16 cellular contexts compared by ENCODE assay signal in genomic region chr1:27804791-27805190, GRCh38. TPM values are rescaled to one million over a fixed set of nuclear protein-coding genes. Genes with fewer than 3 reads are reported as not detected.
DNase-seq lines count a peak whose midpoint lies in the region; ATAC-seq lines count a peak whose summit lies in the region.
"Had no signal": no experiment of that assay in that cellular context is flagged by ENCODE, and none has a peak within 500 bp of the region (broad histone marks: within the 10 kb centered on the region; RNA-seq: fewer than 3 reads in every experiment).

No MANE protein-coding gene starts in this region.

- H3K9me3 Mint-ChIP-seq in activated naive CD4-positive, alpha-beta T cell treated with anti-CD3 and anti-CD28 coated beads, Interleukin-2, amount 50 U/mL, for 24 hours, result no peaks in the 10 kb centered on the region
- H3K9me3 Mint-ChIP-seq in activated naive CD4-positive, alpha-beta T cell treated with anti-CD3 and anti-CD28 coated beads for 36 hours, result no peaks in the 10 kb centered on the region
- no peaks in the 10 kb centered on the region for H3K9me3 Mint-ChIP-seq in stimulated activated naive CD8-positive, alpha-beta T cell treated with anti-CD3 and anti-CD28 coated beads, Interleukin-15, amount 100 ng/mL, for 72 hours
- no peaks in the 10 kb centered on the region for H3K9me3 Mint-ChIP-seq in stimulated activated effector memory CD8-positive, alpha-beta T cell treated with anti-CD3 and anti-CD28 coated beads, Interleukin-12 subunit alpha, Interleukin-12 subunit beta, amount 100 ng/mL, for 72 hours
- H3K9me3 Mint-ChIP-seq: CD4-positive, CD25-positive, alpha-beta regulatory T cell had no signal

- peaks cover 4% of the 10 kb centered on the region for H3K4me1 Mint-ChIP-seq in activated naive CD4-positive, alpha-beta T cell treated with anti-CD3 and anti-CD28 coated beads, Interleukin-2, amount 50 U/mL, for 24 hours
- peaks cover 2% of the 10 kb centered on the region for H3K4me1 Mint-ChIP-seq in activated naive CD4-positive, alpha-beta T cell treated with anti-CD3 and anti-CD28 coated beads for 36 hours (ENCODE audit: low read depth)
- H3K4me1 Mint-ChIP-seq in stimulated activated naive CD8-positive, alpha-beta T cell treated with anti-CD3 and anti-CD28 coated beads, Interleukin-15, amount 100 ng/mL, for 72 hours, result no peaks in the 10 kb centered on the region
- peaks cover 5% of the 10 kb centered on the region for H3K4me1 Mint-ChIP-seq in stimulated activated effector memory CD8-positive, alpha-beta T cell treated with anti-CD3 and anti-CD28 coated beads, Interleukin-12 subunit alpha, Interleukin-12 subunit beta, amount 100 ng/mL, for 72 hours

- CTCF ChIA-PET in activated naive CD4-positive, alpha-beta T cell treated with anti-CD3 and anti-CD28 coated beads for 36 hours (lab: Charles Lee), result interaction anchor here (0.6 kb wide), 1 partner anchor 152 kb away, joined by 3 read pairs; no protein-coding TSS in a partner anchor

- no peak overlapping the region for H3K4me3 Mint-ChIP-seq in activated naive CD4-positive, alpha-beta T cell treated with anti-CD3 and anti-CD28 coated beads, Interleukin-2, amount 50 U/mL, for 24 hours
- H3K4me3 Mint-ChIP-seq in activated naive CD4-positive, alpha-beta T cell treated with anti-CD3 and anti-CD28 coated beads for 36 hours, result no peak overlapping the region
- H3K4me3 Mint-ChIP-seq in stimulated activated naive CD8-positive, alpha-beta T cell treated with anti-CD3 and anti-CD28 coated beads, Interleukin-15, amount 100 ng/mL, for 72 hours, result no peak overlapping the region
- H3K4me3 Mint-ChIP-seq in stimulated activated effector memory CD8-positive, alpha-beta T cell treated with anti-CD3 and anti-CD28 coated beads, Interleukin-12 subunit alpha, Interleukin-12 subunit beta, amount 100 ng/mL, for 72 hours, result no peak overlapping the region
- H3K4me3 Mint-ChIP-seq: CD4-positive, CD25-positive, alpha-beta regulatory T cell had no signal

- intact Hi-C loops in activated naive CD4-positive, alpha-beta T cell treated with anti-CD3 and anti-CD28 coated beads for 36 hours (cut with micrococcal nuclease), result no loop called here

- no peaks in the 10 kb centered on the region for H3K27me3 Mint-ChIP-seq in activated naive CD4-positive, alpha-beta T cell treated with anti-CD3 and anti-CD28 coated beads, Interleukin-2, amount 50 U/mL, for 24 hours
- no peaks in the 10 kb centered on the region for H3K27me3 Mint-ChIP-seq in activated naive CD4-positive, alpha-beta T cell treated with anti-CD3 and anti-CD28 coated beads for 36 hours (ENCODE audit: low read depth)
- H3K27me3 Mint-ChIP-seq in stimulated activated naive CD8-positive, alpha-beta T cell treated with anti-CD3 and anti-CD28 coated beads, Interleukin-15, amount 100 ng/mL, for 72 hours, result no peaks in the 10 kb centered on the region
- H3K27me3 Mint-ChIP-seq: CD4-positive, CD25-positive, alpha-beta regulatory T cell had no signal

- peak overlapping the region; percentile 30 for H3K27ac Mint-ChIP-seq in activated naive CD4-positive, alpha-beta T cell treated with anti-CD3 and anti-CD28 coated beads, Interleukin-2, amount 50 U/mL, for 24 hours
- H3K27ac Mint-ChIP-seq in activated naive CD4-positive, alpha-beta T cell treated with anti-CD3 and anti-CD28 coated beads for 36 hours, result no peak overlapping the region
- no peak overlapping the region for H3K27ac Mint-ChIP-seq in stimulated activated naive CD8-positive, alpha-beta T cell treated with anti-CD3 and anti-CD28 coated beads, Interleukin-15, amount 100 ng/mL, for 72 hours
- H3K27ac Mint-ChIP-seq in stimulated activated effector memory CD8-positive, alpha-beta T cell treated with anti-CD3 and anti-CD28 coated beads, Interleukin-12 subunit alpha, Interleukin-12 subunit beta, amount 100 ng/mL, for 72 hours, result peak overlapping the region; percentile 45

- peak; percentile 71 for ATAC-seq in stimulated activated naive CD8-positive, alpha-beta T cell treated with anti-CD3 and anti-CD28 coated beads, Interleukin-15, Interleukin-2, amounts not matched to agents 100 U/mL and 50 U/mL, for 24 hours
- ATAC-seq in stimulated activated naive CD8-positive, alpha-beta T cell treated with anti-CD3 and anti-CD28 coated beads, Interleukin-15, amount 100 ng/mL, for 72 hours, result no peak
- ATAC-seq in stimulated activated effector memory CD8-positive, alpha-beta T cell treated with anti-CD3 and anti-CD28 coated beads, Interleukin-12 subunit alpha, Interleukin-12 subunit beta, amount 100 ng/mL, for 72 hours, result peak; percentile 87

- DNase-seq in activated CD4-positive, alpha-beta T cell treated with anti-CD3 and anti-CD28 coated beads for 48 hours, result peak; percentile 17
- no peak for DNase-seq in activated CD4-positive, alpha-beta T cell treated with anti-CD3 and anti-CD28 coated beads, Interleukin-2, amount 50 U/mL, for 1 hour
- no peak for DNase-seq in activated naive CD4-positive, alpha-beta T cell treated with anti-CD3 and anti-CD28 coated beads for 36 hours
- peak; percentile 10 for DNase-seq in stimulated activated naive CD8-positive, alpha-beta T cell treated with anti-CD3 and anti-CD28 coated beads, Interleukin-15, Interleukin-2, amounts not matched to agents 100 U/mL and 50 U/mL, for 24 hours
- no peak for DNase-seq in stimulated activated naive CD8-positive, alpha-beta T cell treated with anti-CD3 and anti-CD28 coated beads, Interleukin-15, amount 100 ng/mL, for 72 hours
- peak in 1 of 2 donors; percentile 45 for DNase-seq in stimulated activated effector memory CD8-positive, alpha-beta T cell treated with anti-CD3 and anti-CD28 coated beads, Interleukin-12 subunit alpha, Interleukin-12 subunit beta, amount 100 ng/mL, for 72 hours (ENCODE audit: low spot score in 2 of 2)
- no peak for DNase-seq in C1 segment of cervical spinal cord (lab: John Stamatoyannopoulos, UW)
- DNase-seq: CD4-positive, CD25-positive, alpha-beta regulatory T cell; IMR-90; MM.1S; NCI-H2029; NCI-H446 treated with DMSO at 0.1 percent for 48 hours; NCI-H526; Right ventricle myocardium superior; RPMI8226 had no signal

- peaks cover 20% of the 10 kb centered on the region for H3K36me3 Mint-ChIP-seq in activated naive CD4-positive, alpha-beta T cell treated with anti-CD3 and anti-CD28 coated beads, Interleukin-2, amount 50 U/mL, for 24 hours
- peaks cover 24% of the 10 kb centered on the region for H3K36me3 Mint-ChIP-seq in activated naive CD4-positive, alpha-beta T cell treated with anti-CD3 and anti-CD28 coated beads for 36 hours (ENCODE audit: low read depth)
- peaks cover 89% of the 10 kb centered on the region for H3K36me3 Mint-ChIP-seq in stimulated activated effector memory CD8-positive, alpha-beta T cell treated with anti-CD3 and anti-CD28 coated beads, Interleukin-12 subunit alpha, Interleukin-12 subunit beta, amount 100 ng/mL, for 72 hours

RNA-seq across cellular contexts. Expression of gene PPP1R8, which starts 25.8 kb away (rescaled TPM):
- 10 to 100 TPM; 34.1 to 35.8 TPM for total RNA-seq in activated naive CD4-positive, alpha-beta T cell treated with anti-CD3 and anti-CD28 coated beads for 36 hours

RNA-seq across cellular contexts. Expression of gene STX12, which starts 31.8 kb away (rescaled TPM):
- total RNA-seq in activated naive CD4-positive, alpha-beta T cell treated with anti-CD3 and anti-CD28 coated beads for 36 hours, result 10 to 100 TPM; 31.9 to 35.7 TPM

Comparison
In these comparisons a context has a peak if more than half of its experiments do, and no peak if none do; other contexts are left out.
1. DNase-seq: peak in activated CD4-positive, alpha-beta T cell treated with anti-CD3 and anti-CD28 coated beads for 48 hours (single experiment) and stimulated activated naive CD8-positive, alpha-beta T cell treated with anti-CD3 and anti-CD28 coated beads, Interleukin-15, Interleukin-2, amounts not matched to agents 100 U/mL and 50 U/mL, for 24 hours (single experiment); none in activated CD4-positive, alpha-beta T cell treated with anti-CD3 and anti-CD28 coated beads, Interleukin-2, amount 50 U/mL, for 1 hour (single experiment), activated naive CD4-positive, alpha-beta T cell treated with anti-CD3 and anti-CD28 coated beads for 36 hours (single experiment), stimulated activated naive CD8-positive, alpha-beta T cell treated with anti-CD3 and anti-CD28 coated beads, Interleukin-15, amount 100 ng/mL, for 72 hours (0 of 2) and C1 segment of cervical spinal cord (0 of 14).
2. H3K27ac Mint-ChIP-seq: peak in activated naive CD4-positive, alpha-beta T cell treated with anti-CD3 and anti-CD28 coated beads, Interleukin-2, amount 50 U/mL, for 24 hours (single experiment) and stimulated activated effector memory CD8-positive, alpha-beta T cell treated with anti-CD3 and anti-CD28 coated beads, Interleukin-12 subunit alpha, Interleukin-12 subunit beta, amount 100 ng/mL, for 72 hours (single experiment); none in activated naive CD4-positive, alpha-beta T cell treated with anti-CD3 and anti-CD28 coated beads for 36 hours (single experiment) and stimulated activated naive CD8-positive, alpha-beta T cell treated with anti-CD3 and anti-CD28 coated beads, Interleukin-15, amount 100 ng/mL, for 72 hours (0 of 2).